14 cellular contexts compared by ENCODE assay signal in the genomic region with DNA sequence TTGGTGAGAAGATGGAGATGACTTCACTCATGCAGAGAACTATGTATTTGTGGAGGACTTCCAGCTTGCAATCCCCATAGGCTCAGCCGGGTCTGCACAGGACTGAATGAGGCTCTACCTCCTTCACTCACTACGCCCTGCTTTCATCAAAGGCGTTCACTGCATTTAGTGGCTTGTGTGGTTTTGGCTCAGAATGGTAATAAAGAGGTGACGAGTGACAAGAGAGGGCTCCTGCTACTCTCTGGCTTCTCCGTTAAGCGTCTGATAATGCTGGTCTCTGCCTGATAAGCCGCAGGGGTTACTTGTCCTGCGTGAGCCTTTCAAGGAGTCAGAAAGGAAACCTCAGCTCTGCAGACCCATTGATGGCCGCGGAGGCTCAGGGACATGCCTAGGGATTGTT.
DNase-seq lines count a peak whose midpoint lies in the region; ATAC-seq and TF ChIP-seq lines count a peak whose summit lies in the region.
"Had no signal": no experiment of that assay in that cellular context is flagged by ENCODE, and none has a peak within 500 bp of the region (broad histone marks: within the 10 kb centered on the region; RNA-seq: fewer than 3 reads in every experiment).

No MANE protein-coding gene starts in this region.

- TF ChIP-seq RAD21 in SK-N-SH (IDR thresholded peaks at IDR 0.05; ENCODE audit: low read length), result no peak

- H3K9ac ChIP-seq in SK-N-SH, result no peak overlapping the region
- H3K9ac ChIP-seq: BLaER1 treated with 17β-estradiol and CSF1 and Interleukin-3, amounts not matched to agents 10 nM and 100 nM had no signal

- H3K4me3 ChIP-seq in aorta (ENCODE audit: low read length in 2 of 2) (no peak overlapping the region), SK-N-SH (ENCODE audit: low read depth in 2 of 2, low read length in 1 of 2) (no peak overlapping the region)
- H3K4me3 ChIP-seq: BLaER1 treated with 17β-estradiol and CSF1 and Interleukin-3, amounts not matched to agents 10 nM and 100 nM; GM23338; psoas muscle had no signal

- TF ChIP-seq CTCF in SK-N-SH (IDR thresholded peaks at IDR 0.05), result no peak

- no peaks in the 10 kb centered on the region for H3K27me3 ChIP-seq in aorta (ENCODE audit: control insufficient read depth in 1 of 2, insufficient read depth in 2 of 2, low read length in 1 of 2)
- no peaks in the 10 kb centered on the region for H3K27me3 ChIP-seq in SK-N-SH (ENCODE audit: insufficient read depth)
- H3K27me3 ChIP-seq: BLaER1 treated with 17β-estradiol and CSF1 and Interleukin-3, amounts not matched to agents 10 nM and 100 nM had no signal

- DNase-seq in stimulated activated CD4-positive, alpha-beta T cell treated with anti-CD3 and anti-CD28 coated beads, Interleukin-4, amount 100 ng/mL, for 24 hours, result peak; percentile 11
- DNase-seq in stimulated activated CD4-positive, alpha-beta T cell treated with anti-CD3 and anti-CD28 coated beads, Interleukin-1b, Interleukin-23, amount 100 ng/mL, for 48 hours, result no peak
- DNase-seq in activated CD4-positive, alpha-beta T cell treated with anti-CD3 and anti-CD28 coated beads, Interleukin-2, amount 50 U/mL, for 1 hour, result peak; percentile 21
- DNase-seq in erythroblast (lab: John Stamatoyannopoulos, UW), result peak; percentile 8 to 54
- no peak for DNase-seq in aorta
- DNase-seq in NCI-H2196 (lab: John Stamatoyannopoulos, UW; ENCODE audit: unreplicated experiment), result no peak
- DNase-seq in SK-N-SH, result no peak
- DNase-seq: activated CD4-positive, CD25-positive, alpha-beta regulatory T cell treated with anti-CD3 and anti-CD28 coated beads, Interleukin-2, amount 50 U/mL, for 72 hours; foreskin fibroblast; NCI-H2227 treated with DMSO at 0.1 percent for 48 hours; psoas muscle had no signal

- H3K27ac ChIP-seq in aorta (ENCODE audit: low read depth in 1 of 2, low read length in 2 of 2), result no peak overlapping the region
- H3K27ac ChIP-seq in SK-N-SH (ENCODE audit: low read depth in 2 of 2, low read length in 1 of 2), result no peak overlapping the region
- H3K27ac ChIP-seq: BLaER1 treated with 17β-estradiol and CSF1 and Interleukin-3, amounts not matched to agents 10 nM and 100 nM; psoas muscle had no signal

- no peak for TF ChIP-seq POLR2A in erythroblast (IDR thresholded peaks at IDR 0.05; ENCODE audit: low read length)

- TF ChIP-seq EP300 in SK-N-SH (IDR thresholded peaks at IDR 0.05; ENCODE audit: borderline replicate concordance in 1 of 2, low read depth in 1 of 2, low read length in 1 of 2), result no peak

- peaks cover 4% of the 10 kb centered on the region; the same call in 1 of the 2 replicates for H3K79me2 ChIP-seq in SK-N-SH (ENCODE audit: insufficient read depth)

- peaks cover 0 to 5% of the 10 kb centered on the region in 2 donors for H3K4me1 ChIP-seq in aorta (ENCODE audit: control insufficient read depth in 1 of 2, insufficient read depth in 2 of 2, low read length in 2 of 2)
- H3K4me1 ChIP-seq in SK-N-SH (ENCODE audit: control insufficient read depth in 1 of 2, insufficient read depth in 2 of 2, low read depth in 1 of 2, low read length in 1 of 2), result peaks cover 0 to 9% of the 10 kb centered on the region in 2 experiments; a peak in 2 of 4 replicates
- H3K4me1 ChIP-seq: psoas muscle had no signal

- H3K9me3 ChIP-seq in aorta (ENCODE audit: control insufficient read depth, low read length) (no peaks in the 10 kb centered on the region), SK-N-SH (no peaks in the 10 kb centered on the region)
- H3K9me3 ChIP-seq: BLaER1 treated with 17β-estradiol and CSF1 and Interleukin-3, amounts not matched to agents 10 nM and 100 nM; psoas muscle had no signal

- CTCF ChIA-PET in SK-N-SH (lab: Yijun Ruan, JAX), result interaction anchor here (0.6 to 1.2 kb wide), 4 partner anchors 9 to 155 kb away, joined by 3 to 4 read pairs (median 4); no protein-coding TSS in a partner anchor

- WGBS in aorta, 2 donors, result 9 to 22% methylated on average over 10 of the region's 10 CpGs
- WGBS in SK-N-SH (ENCODE audit: low lambda C conversion rate), result 71% methylated on average over 10 of the region's 10 CpGs

- H3K9me2 ChIP-seq in SK-N-SH, result no peaks in the 10 kb centered on the region

- H3K36me3 ChIP-seq in aorta (ENCODE audit: control insufficient read depth in 1 of 2, insufficient read depth in 2 of 2, low read length in 1 of 2), result no peaks in the 10 kb centered on the region
- H3K36me3 ChIP-seq in SK-N-SH (replicated peaks in 1 of 2; ENCODE audit: control insufficient read depth in 1 of 2, insufficient read depth in 2 of 2, low read length in 1 of 2), result peaks cover 0 to 5% of the 10 kb centered on the region in 2 experiments
- H3K36me3 ChIP-seq: BLaER1 treated with 17β-estradiol and CSF1 and Interleukin-3, amounts not matched to agents 10 nM and 100 nM had no signal

- no peak overlapping the region for H2AFZ ChIP-seq in SK-N-SH (ENCODE audit: low read depth)
- H2AFZ ChIP-seq: GM23338 had no signal

- peak; percentile 26 for ATAC-seq in aorta (ENCODE audit: low FRiP score)
- ATAC-seq in GM18519 (IDR thresholded peaks at IDR 0.05; ENCODE audit: low FRiP score, unreplicated experiment), result no peak
- ATAC-seq: GM23338, psoas muscle had no signal

- intact Hi-C loops in aorta (cut with DNase I), result no loop called here

- peaks cover 12% of the 10 kb centered on the region for H3F3A ChIP-seq in SK-N-SH (replicated peaks; ENCODE audit: insufficient read depth)

- H4K20me1 ChIP-seq in SK-N-SH (ENCODE audit: insufficient read depth), result no peaks in the 10 kb centered on the region
- H4K20me1 ChIP-seq: BLaER1 treated with 17β-estradiol and CSF1 and Interleukin-3, amounts not matched to agents 10 nM and 100 nM had no signal

- POLR2A ChIA-PET in SK-N-SH (lab: Yijun Ruan, JAX), result no interaction called here

- no peak overlapping the region for H3K4me2 ChIP-seq in SK-N-SH
- H3K4me2 ChIP-seq: BLaER1 treated with 17β-estradiol and CSF1 and Interleukin-3, amounts not matched to agents 10 nM and 100 nM; GM23338 had no signal

TF ChIP-seq in SK-N-SH, 30 proteins besides CTCF, POLR2A, EP300 and RAD21:
- TF ChIP-seq GATA2 (CRISPR knock-in tag; IDR thresholded peaks at IDR 0.05), result no peak
- no peak for TF ChIP-seq SMC3 (IDR thresholded peaks at IDR 0.05; ENCODE audit: low read depth, low read length)
- no peak for TF ChIP-seq TAF1 (IDR thresholded peaks at IDR 0.05; ENCODE audit: borderline replicate concordance, low read depth, low read length)
- TF ChIP-seq RXRA (IDR thresholded peaks at IDR 0.05; ENCODE audit: borderline replicate concordance, low read depth), result no peak
- TF ChIP-seq MXI1 (IDR thresholded peaks at IDR 0.05; ENCODE audit: low read depth, low read length), result no peak
- no peak for TF ChIP-seq MEF2A (IDR thresholded peaks at IDR 0.05; ENCODE audit: borderline replicate concordance, low read depth)
- TF ChIP-seq, protein P1, sequence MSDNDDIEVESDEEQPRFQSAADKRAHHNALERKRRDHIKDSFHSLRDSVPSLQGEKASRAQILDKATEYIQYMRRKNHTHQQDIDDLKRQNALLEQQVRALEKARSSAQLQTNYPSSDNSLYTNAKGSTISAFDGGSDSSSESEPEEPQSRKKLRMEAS (IDR thresholded peaks at IDR 0.05; ENCODE audit: low read depth), result no peak
- no peak for TF ChIP-seq NRF1 (IDR thresholded peaks at IDR 0.05; ENCODE audit: low read depth, low read length)
- no peak for TF ChIP-seq FOXJ3 (CRISPR knock-in tag; IDR thresholded peaks at IDR 0.05)
- TF ChIP-seq, protein P2, sequence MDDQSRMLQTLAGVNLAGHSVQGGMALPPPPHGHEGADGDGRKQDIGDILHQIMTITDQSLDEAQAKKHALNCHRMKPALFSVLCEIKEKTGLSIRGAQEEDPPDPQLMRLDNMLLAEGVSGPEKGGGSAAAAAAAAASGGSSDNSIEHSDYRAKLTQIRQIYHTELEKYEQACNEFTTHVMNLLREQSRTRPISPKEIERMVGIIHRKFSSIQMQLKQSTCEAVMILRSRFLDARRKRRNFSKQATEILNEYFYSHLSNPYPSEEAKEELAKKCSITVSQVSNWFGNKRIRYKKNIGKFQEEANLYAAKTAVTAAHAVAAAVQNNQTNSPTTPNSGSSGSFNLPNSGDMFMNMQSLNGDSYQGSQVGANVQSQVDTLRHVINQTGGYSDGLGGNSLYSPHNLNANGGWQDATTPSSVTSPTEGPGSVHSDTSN (IDR thresholded peaks at IDR 0.05), result no peak

Comparison
In these comparisons a context has a peak if more than half of its experiments do, and no peak if none do; other contexts are left out.
1. DNase-seq: peak in stimulated activated CD4-positive, alpha-beta T cell treated with anti-CD3 and anti-CD28 coated beads, Interleukin-4, amount 100 ng/mL, for 24 hours (single experiment), activated CD4-positive, alpha-beta T cell treated with anti-CD3 and anti-CD28 coated beads, Interleukin-2, amount 50 U/mL, for 1 hour (single experiment) and erythroblast (2 of 2); none in stimulated activated CD4-positive, alpha-beta T cell treated with anti-CD3 and anti-CD28 coated beads, Interleukin-1b, Interleukin-23, amount 100 ng/mL, for 48 hours (single experiment), aorta (0 of 2), NCI-H2196 (single experiment) and SK-N-SH (single experiment).